ENCODE assay signal across 31 cellular contexts in the genomic region with DNA sequence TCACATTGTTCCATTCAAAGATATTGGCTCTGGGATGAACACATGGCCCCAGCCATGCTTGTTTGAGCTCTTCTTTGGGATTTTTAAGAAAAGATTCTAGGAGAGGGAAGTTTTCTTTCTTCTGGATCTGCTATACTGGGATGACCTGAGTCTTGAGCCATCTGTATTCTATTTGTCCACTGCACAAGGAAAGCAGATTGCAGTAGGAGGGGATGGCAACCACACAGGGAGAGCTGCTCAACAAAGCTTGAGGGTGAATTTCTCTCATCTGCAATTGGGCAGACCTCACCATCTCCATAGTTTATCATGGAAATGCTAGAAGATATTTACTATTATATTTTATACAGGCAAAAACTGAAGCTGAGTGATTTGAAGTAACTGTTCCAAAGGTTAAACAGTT. TPM values are rescaled to one million over a fixed set of nuclear protein-coding genes. Genes with fewer than 3 reads are reported as not detected.
"Had no signal": no experiment of that assay in that cellular context is flagged by ENCODE, and none has a peak within 500 bp of the region (broad histone marks: within the 10 kb centered on the region; RNA-seq: fewer than 3 reads in every experiment).

No MANE protein-coding gene starts in this region.

- H3K36me3 Mint-ChIP-seq: activated naive CD4-positive, alpha-beta T cell treated with anti-CD3 and anti-CD28 coated beads, Interleukin-2, amount 10 ng/mL, durations not matched to agents 7 days and 5 days; activated naive CD4-positive, alpha-beta T cell treated with anti-CD3 and anti-CD28 coated beads, Interleukin-2, amount 50 U/mL, for 72 hours; activated naive CD8-positive, alpha-beta T cell treated with anti-CD3 and anti-CD28 coated beads, Interleukin-2, amount 10 ng/mL, durations not matched to agents 7 days and 5 days; WTC11 had no signal

- H3K9me3 ChIP-seq: body of pancreas, colonic mucosa, esophagus squamous epithelium had no signal

- H3K36me3 ChIP-seq: cardiac muscle cell, colonic mucosa, esophagus squamous epithelium, gastroesophageal sphincter had no signal

- H3K27ac Mint-ChIP-seq: activated CD4-positive, alpha-beta memory T cell treated with anti-CD3 and anti-CD28 coated beads, Interleukin-2, amount 10 ng/mL, durations not matched to agents 7 days and 5 days; activated CD4-positive, alpha-beta T cell treated with anti-CD3 and anti-CD28 coated beads, Interleukin-2, amount 10 ng/mL, durations not matched to agents 7 days and 5 days; activated naive CD4-positive, alpha-beta T cell treated with anti-CD3 and anti-CD28 coated beads, Interleukin-2, amount 10 ng/mL, durations not matched to agents 7 days and 5 days; activated naive CD4-positive, alpha-beta T cell treated with anti-CD3 and anti-CD28 coated beads, Interleukin-2, amount 50 U/mL, for 72 hours; activated naive CD8-positive, alpha-beta T cell treated with anti-CD3 and anti-CD28 coated beads, Interleukin-2, amount 10 ng/mL, durations not matched to agents 7 days and 5 days; activated T-cell treated with anti-CD3 and anti-CD28 coated beads, Interleukin-2, amount 50 U/mL, for 24 hours; activated T-cell treated with anti-CD3 and anti-CD28 coated beads, Interleukin-2, amount 50 U/mL, for 72 hours; WTC11 had no signal

- H3K4me3 Mint-ChIP-seq: activated CD4-positive, alpha-beta memory T cell treated with anti-CD3 and anti-CD28 coated beads, Interleukin-2, amount 10 ng/mL, durations not matched to agents 7 days and 5 days; activated CD4-positive, alpha-beta T cell treated with anti-CD3 and anti-CD28 coated beads, Interleukin-2, amount 10 ng/mL, durations not matched to agents 7 days and 5 days; activated naive CD4-positive, alpha-beta T cell treated with anti-CD3 and anti-CD28 coated beads, Interleukin-2, amount 10 ng/mL, durations not matched to agents 7 days and 5 days; activated naive CD8-positive, alpha-beta T cell treated with anti-CD3 and anti-CD28 coated beads, Interleukin-2, amount 10 ng/mL, durations not matched to agents 7 days and 5 days; activated T-cell treated with anti-CD3 and anti-CD28 coated beads, Interleukin-2, amount 50 U/mL, for 24 hours; activated T-cell treated with anti-CD3 and anti-CD28 coated beads, Interleukin-2, amount 50 U/mL, for 72 hours; WTC11 had no signal

- H3K27me3 Mint-ChIP-seq: activated T-cell treated with anti-CD3 and anti-CD28 coated beads, Interleukin-2, amount 50 U/mL, for 24 hours had no signal

- H3K9me3 Mint-ChIP-seq: activated CD4-positive, alpha-beta memory T cell treated with anti-CD3 and anti-CD28 coated beads, Interleukin-2, amount 10 ng/mL, durations not matched to agents 7 days and 5 days; activated CD4-positive, alpha-beta T cell treated with anti-CD3 and anti-CD28 coated beads, Interleukin-2, amount 10 ng/mL, durations not matched to agents 7 days and 5 days; activated naive CD4-positive, alpha-beta T cell treated with anti-CD3 and anti-CD28 coated beads, Interleukin-2, amount 10 ng/mL, durations not matched to agents 7 days and 5 days; activated naive CD8-positive, alpha-beta T cell treated with anti-CD3 and anti-CD28 coated beads, Interleukin-2, amount 10 ng/mL, durations not matched to agents 7 days and 5 days; activated T-cell treated with anti-CD3 and anti-CD28 coated beads, Interleukin-2, amount 50 U/mL, for 72 hours had no signal

- DNase-seq: activated CD4-positive, alpha-beta memory T cell treated with anti-CD3 and anti-CD28 coated beads, Interleukin-2, amount 10 ng/mL, durations not matched to agents 7 days and 5 days; activated CD4-positive, alpha-beta T cell treated with anti-CD3 and anti-CD28 coated beads for 1 hour; activated CD4-positive, alpha-beta T cell treated with anti-CD3 and anti-CD28 coated beads for 4 hours; activated CD4-positive, alpha-beta T cell treated with anti-CD3 and anti-CD28 coated beads, Interleukin-2, amount 10 ng/mL, durations not matched to agents 7 days and 5 days; activated CD4-positive, alpha-beta T cell treated with anti-CD3 and anti-CD28 coated beads, Interleukin-2, amount 50 U/mL, for 4 hours; activated CD8-positive, alpha-beta memory T cell treated with anti-CD3 and anti-CD28 coated beads, Interleukin-2, amount 50 U/mL, for 48 hours; activated gamma-delta T cell; activated naive CD4-positive, alpha-beta T cell; activated naive CD4-positive, alpha-beta T cell treated with anti-CD3 and anti-CD28 coated beads, Interleukin-2, amount 10 ng/mL, durations not matched to agents 7 days and 5 days; activated naive CD8-positive, alpha-beta T cell treated with anti-CD3 and anti-CD28 coated beads, Interleukin-2, amount 10 ng/mL, durations not matched to agents 7 days and 5 days; activated T-cell treated with anti-CD3 and anti-CD28 coated beads for 4 hours; activated T-cell treated with anti-CD3 and anti-CD28 coated beads, Interleukin-2, amount 50 U/mL, for 24 hours; activated T-cell treated with anti-CD3 and anti-CD28 coated beads, Interleukin-2, amount 50 U/mL, for 72 hours; body of pancreas; central memory CD4-positive, alpha-beta T cell; cerebellar nuclear complex; colonic mucosa; effector CD8-positive, alpha-beta T cell; esophagus squamous epithelium; T-helper 2 cell had no signal

- H3K27me3 ChIP-seq: body of pancreas, cardiac muscle cell, colonic mucosa, esophagus squamous epithelium, gastroesophageal sphincter had no signal

- H3K4me3 ChIP-seq: body of pancreas, cardiac muscle cell, colonic mucosa, esophagus squamous epithelium, gastroesophageal sphincter had no signal

- H3K27ac ChIP-seq: body of pancreas, cardiac muscle cell, colonic mucosa, epithelial cell of prostate, esophagus squamous epithelium, VCaP had no signal

- ATAC-seq: activated naive CD4-positive, alpha-beta T cell treated with anti-CD3 and anti-CD28 coated beads, Interleukin-2, amount 50 U/mL, for 72 hours; activated T-cell treated with anti-CD3 and anti-CD28 coated beads, Interleukin-2, amount 50 U/mL, for 72 hours; body of pancreas; gastroesophageal sphincter; WTC11 had no signal

RNA-seq across cellular contexts. Expression of a gene that starts 34.3 kb away (rescaled TPM):
- total RNA-seq: activated CD4-positive, alpha-beta memory T cell treated with anti-CD3 and anti-CD28 coated beads, Interleukin-2, amount 10 ng/mL, durations not matched to agents 7 days and 5 days; activated CD4-positive, alpha-beta T cell treated with anti-CD3 and anti-CD28 coated beads, Interleukin-2, amount 10 ng/mL, durations not matched to agents 7 days and 5 days; activated naive CD4-positive, alpha-beta T cell treated with anti-CD3 and anti-CD28 coated beads, Interleukin-2, amount 50 U/mL, for 72 hours; activated naive CD8-positive, alpha-beta T cell treated with anti-CD3 and anti-CD28 coated beads, Interleukin-2, amount 10 ng/mL, durations not matched to agents 7 days and 5 days; activated T-cell treated with anti-CD3 and anti-CD28 coated beads, Interleukin-2, amount 50 U/mL, for 72 hours; body of pancreas; cardiac muscle cell; colonic mucosa; dermis microvascular lymphatic vessel endothelial cell; endothelial cell of umbilical vein; fibroblast of villous mesenchyme; glomerular endothelial cell; T-helper 1 cell treated with Interleukin-12 subunit alpha and Interleukin-12 subunit beta and Interleukin-4 antibody, amounts not matched to agents 30 ng/mL and 1 ng/mL, for 36 hours; WTC11 had no signal
- polyA plus RNA-seq: cardiac muscle cell, endothelial cell of umbilical vein had no signal

RNA-seq across cellular contexts. Expression of a gene that starts 48.3 kb away (rescaled TPM):
- total RNA-seq: activated CD4-positive, alpha-beta memory T cell treated with anti-CD3 and anti-CD28 coated beads, Interleukin-2, amount 10 ng/mL, durations not matched to agents 7 days and 5 days; activated CD4-positive, alpha-beta T cell treated with anti-CD3 and anti-CD28 coated beads, Interleukin-2, amount 10 ng/mL, durations not matched to agents 7 days and 5 days; activated naive CD4-positive, alpha-beta T cell treated with anti-CD3 and anti-CD28 coated beads, Interleukin-2, amount 50 U/mL, for 72 hours; activated naive CD8-positive, alpha-beta T cell treated with anti-CD3 and anti-CD28 coated beads, Interleukin-2, amount 10 ng/mL, durations not matched to agents 7 days and 5 days; activated T-cell treated with anti-CD3 and anti-CD28 coated beads, Interleukin-2, amount 50 U/mL, for 72 hours; cardiac muscle cell; dermis microvascular lymphatic vessel endothelial cell; endothelial cell of umbilical vein; fibroblast of villous mesenchyme; glomerular endothelial cell; T-helper 1 cell treated with Interleukin-12 subunit alpha and Interleukin-12 subunit beta and Interleukin-4 antibody, amounts not matched to agents 30 ng/mL and 1 ng/mL, for 36 hours had no signal
- polyA plus RNA-seq: cardiac muscle cell, endothelial cell of umbilical vein had no signal
